14 cellular contexts compared by ENCODE assay signal in the genomic region with DNA sequence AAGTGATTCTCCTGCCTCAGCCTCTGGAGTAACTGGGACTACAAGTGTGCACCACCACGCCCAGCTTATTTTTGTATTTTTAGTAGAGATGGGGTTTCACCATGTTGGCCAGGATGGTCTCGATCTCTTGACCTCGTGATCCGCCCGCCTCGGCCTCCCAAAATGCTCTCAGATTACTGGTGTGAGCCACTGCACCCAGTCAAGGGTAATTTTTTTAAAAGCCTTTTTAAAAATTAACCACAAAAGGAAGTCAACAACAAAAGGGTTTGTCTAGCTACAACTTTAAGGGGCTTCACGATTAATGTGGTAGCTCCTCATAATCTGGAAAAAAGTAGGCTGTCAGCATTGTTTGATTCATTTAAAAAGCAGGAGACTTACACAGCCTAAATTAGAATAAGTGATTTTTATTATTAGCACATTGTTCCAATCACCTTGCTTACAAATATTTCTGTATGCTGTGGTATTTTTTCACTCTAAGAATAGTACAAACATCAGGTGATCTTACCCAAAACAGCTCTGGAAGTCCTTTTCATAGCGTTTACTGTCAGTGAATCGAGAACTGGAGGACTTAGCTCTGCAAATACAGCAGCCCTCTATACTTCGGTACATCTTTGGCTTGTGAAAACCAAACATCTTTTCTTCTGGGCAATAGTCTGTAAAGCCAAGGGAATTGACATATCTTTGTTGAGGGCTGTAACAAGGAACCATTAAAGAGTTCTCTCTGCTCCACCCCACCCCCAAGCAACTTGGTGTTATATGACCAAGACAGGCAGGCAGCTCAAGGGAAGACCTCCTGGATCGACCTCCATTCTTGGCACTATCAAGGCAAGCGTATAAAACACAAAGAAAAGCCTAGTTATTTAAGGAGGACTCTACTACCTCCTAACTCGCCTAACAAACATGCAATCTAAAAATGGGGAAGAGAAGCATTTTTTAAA. TPM values are rescaled to one million over a fixed set of nuclear protein-coding genes. Genes with fewer than 3 reads are reported as not detected.
DNase-seq lines count a peak whose midpoint lies in the region; ATAC-seq and TF ChIP-seq lines count a peak whose summit lies in the region.
"Had no signal": no experiment of that assay in that cellular context is flagged by ENCODE, and none has a peak within 500 bp of the region (broad histone marks: within the 10 kb centered on the region; RNA-seq: fewer than 3 reads in every experiment).

No MANE protein-coding gene starts in this region.

- no peaks in the 10 kb centered on the region for H3K9me3 ChIP-seq in neural progenitor cell (ENCODE audit: low read depth)
- H3K9me3 ChIP-seq: SJSA1 had no signal

- intact Hi-C loops in activated CD4-positive, alpha-beta T cell treated with anti-CD3 and anti-CD28 coated beads for 36 hours (cut with DNase I, micrococcal nuclease), result no loop called here
- intact Hi-C loops in activated CD4-positive, alpha-beta T cell treated with anti-CD3 and anti-CD28 coated beads, Interleukin-2, amount 10 ng/mL, durations not matched to agents 24 days and 14 days (cut with micrococcal nuclease), result no loop called here

- no peak overlapping the region for H3K4me3 Mint-ChIP-seq in activated CD4-positive, alpha-beta T cell treated with anti-CD3 and anti-CD28 coated beads for 36 hours
- no peak overlapping the region for H3K4me3 Mint-ChIP-seq in activated CD4-positive, alpha-beta T cell treated with anti-CD3 and anti-CD28 coated beads, Interleukin-2, amount 10 ng/mL, durations not matched to agents 24 days and 14 days
- no peak overlapping the region for H3K4me3 Mint-ChIP-seq in GM23338
- H3K4me3 Mint-ChIP-seq in neural progenitor cell, result no peak overlapping the region

- no peak overlapping the region for H3K9ac ChIP-seq in neural progenitor cell

- DNase-seq in activated CD4-positive, alpha-beta T cell treated with anti-CD3 and anti-CD28 coated beads for 36 hours, result no peak
- no peak for DNase-seq in activated CD4-positive, alpha-beta T cell treated with anti-CD3 and anti-CD28 coated beads, Interleukin-2, amount 10 ng/mL, durations not matched to agents 24 days and 14 days
- DNase-seq in GM23338 (ENCODE audit: low spot score) (no peak), neural progenitor cell (ENCODE audit: low spot score) (no peak), NCI-H2107 treated with DMSO at 0.1 percent for 48 hours (lab: John Stamatoyannopoulos, UW; ENCODE audit: unreplicated experiment) (no peak), DMS 273 (lab: John Stamatoyannopoulos, UW; ENCODE audit: unreplicated experiment) (no peak)
- no peak for DNase-seq in activated CD4-positive, CD25-positive, alpha-beta regulatory T cell treated with anti-CD3 and anti-CD28 coated beads, Interleukin-2, amount 50 U/mL, for 72 hours
- DNase-seq: 8988T; NCI-H446; occipital lobe; stimulated activated CD4-positive, alpha-beta T cell treated with anti-CD3 and anti-CD28 coated beads, Interleukin-4, amount 100 ng/mL, for 1 hour had no signal

- no peak overlapping the region for H2AFZ ChIP-seq in GM23338
- no peak overlapping the region for H2AFZ ChIP-seq in neural progenitor cell (replicated peaks)

- H3K4me2 ChIP-seq in GM23338, result no peak overlapping the region
- H3K4me2 ChIP-seq in neural progenitor cell, result no peak overlapping the region

- no peaks in the 10 kb centered on the region for H3K9me2 ChIP-seq in GM23338 (ENCODE audit: insufficient read depth)

- no peaks in the 10 kb centered on the region for H3K27me3 Mint-ChIP-seq in activated CD4-positive, alpha-beta T cell treated with anti-CD3 and anti-CD28 coated beads for 36 hours
- H3K27me3 Mint-ChIP-seq in activated CD4-positive, alpha-beta T cell treated with anti-CD3 and anti-CD28 coated beads, Interleukin-2, amount 10 ng/mL, durations not matched to agents 24 days and 14 days, result no peaks in the 10 kb centered on the region
- H3K27me3 Mint-ChIP-seq in GM23338 (ENCODE audit: insufficient read depth, low read depth, poor library complexity) (peaks cover 3% of the 10 kb centered on the region), neural progenitor cell (ENCODE audit: insufficient read depth, low read depth) (no peaks in the 10 kb centered on the region)

- H3K4me1 ChIP-seq in GM23338 (ENCODE audit: insufficient read depth), result peaks cover 41% of the 10 kb centered on the region
- H3K4me1 ChIP-seq in neural progenitor cell, result peaks cover 14% of the 10 kb centered on the region
- H3K4me1 ChIP-seq: SJSA1 had no signal

- H3K36me3 ChIP-seq in GM23338 (ENCODE audit: insufficient read depth) (peaks cover 65% of the 10 kb centered on the region), neural progenitor cell (peaks cover 53% of the 10 kb centered on the region)

- H3K27me3 ChIP-seq in GM23338 (ENCODE audit: insufficient read depth) (no peaks in the 10 kb centered on the region), neural progenitor cell (no peaks in the 10 kb centered on the region)
- H3K27me3 ChIP-seq: SJSA1 had no signal

- ATAC-seq in activated CD4-positive, alpha-beta T cell treated with anti-CD3 and anti-CD28 coated beads for 36 hours, result no peak
- no peak for ATAC-seq in GM23338
- ATAC-seq in HG03565 (IDR thresholded peaks at IDR 0.05; ENCODE audit: unreplicated experiment), result peak; percentile 48
- ATAC-seq: K562 had no signal

- H3F3A ChIP-seq in GM23338 (replicated peaks; ENCODE audit: low read depth), result peaks cover 20% of the 10 kb centered on the region; the same call in 1 of the 2 replicates
- H3F3A ChIP-seq in neural progenitor cell (ENCODE audit: low read depth), result peaks cover 55% of the 10 kb centered on the region

- H3K4me1 Mint-ChIP-seq in activated CD4-positive, alpha-beta T cell treated with anti-CD3 and anti-CD28 coated beads for 36 hours, result peaks cover 26% of the 10 kb centered on the region
- H3K4me1 Mint-ChIP-seq in activated CD4-positive, alpha-beta T cell treated with anti-CD3 and anti-CD28 coated beads, Interleukin-2, amount 10 ng/mL, durations not matched to agents 24 days and 14 days, result peaks cover 21% of the 10 kb centered on the region
- H3K4me1 Mint-ChIP-seq in GM23338 (peaks cover 28% of the 10 kb centered on the region), neural progenitor cell (peaks cover 3% of the 10 kb centered on the region)

- POLR2A ChIA-PET in activated CD4-positive, alpha-beta T cell treated with anti-CD3 and anti-CD28 coated beads for 36 hours (lab: Charles Lee), result no interaction called here

- CTCF ChIA-PET in activated CD4-positive, alpha-beta T cell treated with anti-CD3 and anti-CD28 coated beads for 36 hours (lab: Charles Lee), result interaction anchor here (1.3 to 4.3 kb wide), 2 partner anchors 8 to 26 kb away, joined by 3 to 18 read pairs; no protein-coding TSS in a partner anchor

- H3K79me2 ChIP-seq in GM23338 (replicated peaks; ENCODE audit: insufficient read depth) (peaks cover 100% of the 10 kb centered on the region), neural progenitor cell (ENCODE audit: low read depth) (peaks cover 100% of the 10 kb centered on the region)

- H3K4me3 ChIP-seq in GM23338, result no peak overlapping the region
- H3K4me3 ChIP-seq in neural progenitor cell, result no peak overlapping the region
- H3K4me3 ChIP-seq: K562, SJSA1 had no signal

- peaks cover 88% of the 10 kb centered on the region for H4K20me1 ChIP-seq in GM23338 (replicated peaks; ENCODE audit: insufficient read depth)
- H4K20me1 ChIP-seq in neural progenitor cell (ENCODE audit: low read depth), result peaks cover 100% of the 10 kb centered on the region

- H3K9me3 Mint-ChIP-seq in activated CD4-positive, alpha-beta T cell treated with anti-CD3 and anti-CD28 coated beads for 36 hours (ENCODE audit: low read depth), result no peaks in the 10 kb centered on the region
- no peaks in the 10 kb centered on the region for H3K9me3 Mint-ChIP-seq in activated CD4-positive, alpha-beta T cell treated with anti-CD3 and anti-CD28 coated beads, Interleukin-2, amount 10 ng/mL, durations not matched to agents 24 days and 14 days
- no peaks in the 10 kb centered on the region for H3K9me3 Mint-ChIP-seq in GM23338
- peaks cover 31% of the 10 kb centered on the region for H3K9me3 Mint-ChIP-seq in neural progenitor cell

- H3K36me3 Mint-ChIP-seq in activated CD4-positive, alpha-beta T cell treated with anti-CD3 and anti-CD28 coated beads for 36 hours (ENCODE audit: low read depth), result peaks cover 57% of the 10 kb centered on the region
- H3K36me3 Mint-ChIP-seq in activated CD4-positive, alpha-beta T cell treated with anti-CD3 and anti-CD28 coated beads, Interleukin-2, amount 10 ng/mL, durations not matched to agents 24 days and 14 days (ENCODE audit: low read depth), result peaks cover 69% of the 10 kb centered on the region
- peaks cover 93% of the 10 kb centered on the region for H3K36me3 Mint-ChIP-seq in GM23338 (ENCODE audit: low read depth)
- H3K36me3 Mint-ChIP-seq in neural progenitor cell, result peaks cover 74% of the 10 kb centered on the region

- no peak for TF ChIP-seq CTCF in GM23338 (conservative IDR thresholded peaks at IDR 0.05; ENCODE audit: low read depth in 2 of 2)
- TF ChIP-seq CTCF in neural progenitor cell (IDR thresholded peaks at IDR 0.05), result no peak

- H3K27ac Mint-ChIP-seq in activated CD4-positive, alpha-beta T cell treated with anti-CD3 and anti-CD28 coated beads for 36 hours, result peak overlapping the region; percentile 83
- no peak overlapping the region for H3K27ac Mint-ChIP-seq in activated CD4-positive, alpha-beta T cell treated with anti-CD3 and anti-CD28 coated beads, Interleukin-2, amount 10 ng/mL, durations not matched to agents 24 days and 14 days
- 0 out of 2 replicates have a peak overlapping the region, but pooled peaks have one; percentile 53 for H3K27ac Mint-ChIP-seq in GM23338
- no peak overlapping the region for H3K27ac Mint-ChIP-seq in neural progenitor cell

- peak overlapping the region; percentile 75; the same call in 1 of the 2 replicates for H3K27ac ChIP-seq in GM23338 (ENCODE audit: low read depth)
- H3K27ac ChIP-seq in neural progenitor cell, result peak overlapping the region; percentile 51
- H3K27ac ChIP-seq: SJSA1 had no signal

TF ChIP-seq in GM23338, 12 proteins besides CTCF, POLR2A, EP300 and RAD21 (continues in another document):
- TF ChIP-seq POLR2AphosphoS5 (IDR thresholded peaks at IDR 0.05; ENCODE audit: low read depth), result no peak
- TF ChIP-seq CREB1 (CRISPR knock-in tag; IDR thresholded peaks at IDR 0.05; ENCODE audit: low read depth), result no peak
- TF ChIP-seq STAT1 (IDR thresholded peaks at IDR 0.05; ENCODE audit: unreplicated experiment), result no peak
- no peak for TF ChIP-seq JUNB (IDR thresholded peaks at IDR 0.05; ENCODE audit: unreplicated experiment)
- TF ChIP-seq ZNF331 (CRISPR knock-in tag; IDR thresholded peaks at IDR 0.05; ENCODE audit: low read depth), result no peak

RNA-seq across cellular contexts. Expression of a gene that starts 28.1 kb away (rescaled TPM):
- 100 to 1,000 TPM; 187 to 211 TPM for total RNA-seq in activated CD4-positive, alpha-beta T cell treated with anti-CD3 and anti-CD28 coated beads for 36 hours
- 261 and 277 TPM in 2 replicates for total RNA-seq in activated CD4-positive, alpha-beta T cell treated with anti-CD3 and anti-CD28 coated beads, Interleukin-2, amount 10 ng/mL, durations not matched to agents 24 days and 14 days
- 569 and 581 TPM in 2 replicates for total RNA-seq in GM23338 (2014; rRNA removed; shearing (Covaris generic))
- polyA plus RNA-seq in GM23338 (2016; fragmentation: Nextera tagmentation; extraction: Ambion mirVana), result 651 and 686 TPM in 2 replicates
- 432 and 1,260 TPM in 2 replicates for total RNA-seq in neural progenitor cell (ENCODE audit: low replicate concordance)

Comparison
In these comparisons a context has a peak if more than half of its experiments do, and no peak if none do; other contexts are left out.
1. H3K27ac Mint-ChIP-seq: peak in activated CD4-positive, alpha-beta T cell treated with anti-CD3 and anti-CD28 coated beads for 36 hours (single experiment) and GM23338 (single experiment); none in activated CD4-positive, alpha-beta T cell treated with anti-CD3 and anti-CD28 coated beads, Interleukin-2, amount 10 ng/mL, durations not matched to agents 24 days and 14 days (single experiment) and neural progenitor cell (single experiment).